ENCODE assay signal across 1 cellular context in the genomic region with DNA sequence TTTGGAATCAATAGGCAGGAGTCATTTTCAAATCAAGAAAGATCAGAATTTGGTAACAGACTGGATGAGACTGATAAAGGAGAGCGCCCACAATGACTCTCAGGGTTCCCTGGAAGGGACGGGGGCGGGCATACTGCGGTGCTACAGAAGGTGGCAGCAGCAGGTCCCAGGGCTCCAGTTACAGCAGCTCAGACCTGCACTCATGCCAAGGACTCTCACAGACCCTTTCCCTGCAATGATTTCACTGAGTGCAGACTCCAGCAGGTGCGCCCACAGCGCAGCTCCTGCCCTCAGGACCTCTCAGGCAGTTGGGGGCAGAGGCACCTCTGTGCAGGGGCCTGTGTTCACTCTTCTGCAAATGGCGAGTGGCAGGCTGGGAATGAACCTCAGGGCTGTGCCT.
TF ChIP-seq lines count a peak whose summit lies in the region.

No MANE protein-coding gene starts in this region.

TF ChIP-seq in SK-N-SH treated with all-trans-retinoic acid at 6 μM for 48 hours, 23 proteins besides CTCF, POLR2A, EP300 and RAD21 (continued from another document):
- TF ChIP-seq, protein P1, sequence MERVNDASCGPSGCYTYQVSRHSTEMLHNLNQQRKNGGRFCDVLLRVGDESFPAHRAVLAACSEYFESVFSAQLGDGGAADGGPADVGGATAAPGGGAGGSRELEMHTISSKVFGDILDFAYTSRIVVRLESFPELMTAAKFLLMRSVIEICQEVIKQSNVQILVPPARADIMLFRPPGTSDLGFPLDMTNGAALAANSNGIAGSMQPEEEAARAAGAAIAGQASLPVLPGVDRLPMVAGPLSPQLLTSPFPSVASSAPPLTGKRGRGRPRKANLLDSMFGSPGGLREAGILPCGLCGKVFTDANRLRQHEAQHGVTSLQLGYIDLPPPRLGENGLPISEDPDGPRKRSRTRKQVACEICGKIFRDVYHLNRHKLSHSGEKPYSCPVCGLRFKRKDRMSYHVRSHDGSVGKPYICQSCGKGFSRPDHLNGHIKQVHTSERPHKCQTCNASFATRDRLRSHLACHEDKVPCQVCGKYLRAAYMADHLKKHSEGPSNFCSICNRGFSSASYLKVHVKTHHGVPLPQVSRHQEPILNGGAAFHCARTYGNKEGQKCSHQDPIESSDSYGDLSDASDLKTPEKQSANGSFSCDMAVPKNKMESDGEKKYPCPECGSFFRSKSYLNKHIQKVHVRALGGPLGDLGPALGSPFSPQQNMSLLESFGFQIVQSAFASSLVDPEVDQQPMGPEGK (CRISPR knock-in tag; IDR thresholded peaks at IDR 0.05; ENCODE audit: borderline replicate concordance) = no peak
- no peak for TF ChIP-seq ISL1 (CRISPR knock-in tag; IDR thresholded peaks at IDR 0.05)
- TF ChIP-seq OSR1 (CRISPR knock-in tag; IDR thresholded peaks at IDR 0.05) = no peak
- TF ChIP-seq TCF4 (CRISPR knock-in tag; IDR thresholded peaks at IDR 0.05; ENCODE audit: borderline replicate concordance) = no peak
- no peak for TF ChIP-seq SNAI2 (CRISPR knock-in tag; IDR thresholded peaks at IDR 0.05)
- no peak for TF ChIP-seq ESRRG (CRISPR knock-in tag; IDR thresholded peaks at IDR 0.05)
